2 cellular contexts compared by ENCODE assay signal in the genomic region with DNA sequence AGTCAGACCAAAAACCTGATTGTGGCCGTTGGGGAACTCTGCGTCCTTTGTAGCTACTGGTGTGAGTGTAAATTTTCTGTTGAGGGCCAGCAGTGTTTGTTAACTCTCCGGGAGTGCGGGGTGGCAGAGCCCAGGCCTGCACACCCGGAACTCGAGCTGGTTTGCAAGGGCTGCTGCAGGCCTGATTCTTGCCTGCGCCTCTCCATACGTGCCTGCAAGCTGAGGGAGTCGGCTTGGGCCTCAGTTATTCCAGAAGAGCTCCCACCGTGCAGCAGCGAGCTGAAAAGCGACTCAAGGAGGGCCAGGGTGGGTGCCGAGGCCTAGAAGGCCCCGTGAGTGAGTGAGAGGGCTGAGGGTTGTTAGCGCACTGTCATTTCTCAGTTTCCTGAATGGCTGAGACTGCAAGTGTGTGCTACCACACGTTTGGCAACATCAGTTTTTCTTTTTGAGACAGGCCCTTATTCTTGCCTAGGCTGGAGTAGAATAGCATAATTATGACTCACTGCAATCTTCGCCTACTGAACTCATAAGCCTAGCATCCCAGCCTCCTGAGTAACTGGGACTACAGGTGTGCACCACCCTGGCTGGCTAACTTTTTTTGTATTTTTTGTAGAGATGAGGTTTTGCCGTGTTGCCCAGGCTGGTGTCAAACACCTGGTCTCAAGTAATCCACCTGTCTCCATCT.
A peak's percentile ranks its signal among the peaks of the same experiment; 100 is the strongest.
TF ChIP-seq lines count a peak whose summit lies in the region.

No MANE protein-coding gene starts in this region.

TF ChIP-seq in Ishikawa, 13 proteins besides CTCF, POLR2A, EP300 and RAD21:
- TF ChIP-seq, protein P1, sequence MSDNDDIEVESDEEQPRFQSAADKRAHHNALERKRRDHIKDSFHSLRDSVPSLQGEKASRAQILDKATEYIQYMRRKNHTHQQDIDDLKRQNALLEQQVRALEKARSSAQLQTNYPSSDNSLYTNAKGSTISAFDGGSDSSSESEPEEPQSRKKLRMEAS (IDR thresholded peaks at IDR 0.05): no peak
- 0 out of 2 replicates have a peak, but pooled peaks have one; percentile 17 for TF ChIP-seq TAF1 (IDR thresholded peaks at IDR 0.05; ENCODE audit: low read depth)

TF ChIP-seq in H1, 55 proteins besides CTCF, POLR2A, EP300 and RAD21:
- no peak for TF ChIP-seq YY1 (IDR thresholded peaks at IDR 0.05; ENCODE audit: low read depth, low read length)
- no peak for TF ChIP-seq RBBP5 (IDR thresholded peaks at IDR 0.05; ENCODE audit: borderline replicate concordance, low read depth, low read length)
- TF ChIP-seq KDM5A (IDR thresholded peaks at IDR 0.05; ENCODE audit: low read length): no peak
- TF ChIP-seq, protein P2, sequence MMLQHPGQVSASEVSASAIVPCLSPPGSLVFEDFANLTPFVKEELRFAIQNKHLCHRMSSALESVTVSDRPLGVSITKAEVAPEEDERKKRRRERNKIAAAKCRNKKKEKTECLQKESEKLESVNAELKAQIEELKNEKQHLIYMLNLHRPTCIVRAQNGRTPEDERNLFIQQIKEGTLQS (IDR thresholded peaks at IDR 0.05; ENCODE audit: insufficient read depth, low read depth, low read length): no peak
- TF ChIP-seq CHD1 (IDR thresholded peaks at IDR 0.05; ENCODE audit: low read depth, low read length): no peak
